ENCODE assay signal across 9 cellular contexts in genomic region chr3:36729204-36730056, GRCh38. TPM values are rescaled to one million over a fixed set of nuclear protein-coding genes. Genes with fewer than 3 reads are reported as not detected.
DNase-seq lines count a peak whose midpoint lies in the region; ATAC-seq, FAIRE-seq and TF ChIP-seq lines count a peak whose summit lies in the region.
"Had no signal": no experiment of that assay in that cellular context is flagged by ENCODE, and none has a peak within 500 bp of the region (broad histone marks: within the 10 kb centered on the region; RNA-seq: fewer than 3 reads in every experiment).

No MANE protein-coding gene starts in this region.

- TF ChIP-seq POLR2A in upper lobe of left lung (IDR thresholded peaks at IDR 0.05), result no peak

- H3K27me3 ChIP-seq in upper lobe of left lung, result no peaks in the 10 kb centered on the region
- H3K27me3 ChIP-seq: neutrophil had no signal

- no peak for TF ChIP-seq EP300 in upper lobe of left lung (IDR thresholded peaks at IDR 0.05)

- peak; percentile 88 for FAIRE-seq in kidney (lab: Jason Lieb, UNC)

- H3K27ac ChIP-seq in kidney (ENCODE audit: low read depth in 2 of 2, low read length in 2 of 2), result no peak overlapping the region
- no peak overlapping the region for H3K27ac ChIP-seq in upper lobe of left lung
- H3K27ac ChIP-seq: neutrophil had no signal

- H3K36me3 ChIP-seq in kidney (ENCODE audit: control insufficient read depth in 1 of 2, insufficient read depth in 2 of 2, low read length in 2 of 2) (no peaks in the 10 kb centered on the region), upper lobe of left lung (no peaks in the 10 kb centered on the region)
- H3K36me3 ChIP-seq: neutrophil had no signal

- H3K9me3 ChIP-seq in kidney (ENCODE audit: control insufficient read depth in 1 of 2, low read length in 2 of 2) (no peaks in the 10 kb centered on the region), upper lobe of left lung (no peaks in the 10 kb centered on the region)
- H3K9me3 ChIP-seq: neutrophil had no signal

- intact Hi-C loops in kidney (cut with DNase I), result loop anchor here (10.0 kb wide), 1 partner anchor 225 kb away; no protein-coding TSS in a partner anchor

- WGBS in upper lobe of left lung, 2 donors, result 50 to 56% methylated on average over 8 to 9 of the region's 9 CpGs

- H3K9ac ChIP-seq in kidney (ENCODE audit: low read length in 2 of 2), result no peak overlapping the region

- peak; percentile 68 for ATAC-seq in GM21526 (IDR thresholded peaks at IDR 0.05; ENCODE audit: low FRiP score, unreplicated experiment)
- ATAC-seq in upper lobe of left lung (ENCODE audit: low FRiP score in 2 of 2), result peak in 1 of 2 donors; percentile 77

- H3K4me1 ChIP-seq in kidney (ENCODE audit: control insufficient read depth in 1 of 2, insufficient read depth in 1 of 2, low read depth in 1 of 2, low read length in 2 of 2) (no peaks in the 10 kb centered on the region), upper lobe of left lung (peaks cover 0 to 6% (median 0%) of the 10 kb centered on the region in 4 donors)

- DNase-seq in DMS53 (lab: John Stamatoyannopoulos, UW) (peak; percentile 51), NCI-H2227 (lab: John Stamatoyannopoulos, UW; ENCODE audit: unreplicated experiment) (peak; percentile 25), T47D (ENCODE audit: low read depth in 1 of 2, low spot score in 1 of 2) (peak; percentile 46 to 80), kidney (no peak), upper lobe of left lung (no peak)
- DNase-seq in activated CD4-positive, alpha-beta T cell treated with anti-CD3 and anti-CD28 coated beads for 48 hours, result no peak
- no peak for DNase-seq in stimulated activated CD4-positive, alpha-beta T cell treated with anti-CD3 and anti-CD28 coated beads, Interleukin-2, amount 100 ng/mL, for 48 hours

- in situ Hi-C loops in T47D (cut with HindIII; ENCODE audit: low pct_unique_long_range_greater_than_20kb, low sequenced_read_pairs), result no loop called here

- peak; percentile 73 for TF ChIP-seq CTCF in kidney (IDR thresholded peaks at IDR 0.05; ENCODE audit: borderline replicate concordance, extremely low read depth, insufficient read depth)
- TF ChIP-seq CTCF in upper lobe of left lung (IDR thresholded peaks at IDR 0.05), result peak; percentile 45 to 78 (median 56)

- H3K4me3 ChIP-seq in kidney (ENCODE audit: low read length in 2 of 2), result no peak overlapping the region
- H3K4me3 ChIP-seq in upper lobe of left lung, result no peak overlapping the region

RNA-seq across cellular contexts. Expression of gene DCLK3, which starts 34.9 kb away (rescaled TPM):
- total RNA-seq in kidney, result not detected
- polyA plus RNA-seq in kidney (ENCODE audit: insufficient read depth, low read depth, low replicate concordance), result not detected
- under 1 TPM in 2 of 6 donors, not detected in 4; 0.03 to 0.40 TPM for total RNA-seq in upper lobe of left lung

Comparison
In these comparisons a context has a peak if more than half of its experiments do, and no peak if none do; other contexts are left out.
1. DNase-seq: peak in DMS53 (single experiment), NCI-H2227 (single experiment) and T47D (2 of 2); none in kidney (single experiment), upper lobe of left lung (0 of 2), activated CD4-positive, alpha-beta T cell treated with anti-CD3 and anti-CD28 coated beads for 48 hours (single experiment) and stimulated activated CD4-positive, alpha-beta T cell treated with anti-CD3 and anti-CD28 coated beads, Interleukin-2, amount 100 ng/mL, for 48 hours (0 of 2).